1 cellular context compared by ENCODE assay signal in the genomic region with DNA sequence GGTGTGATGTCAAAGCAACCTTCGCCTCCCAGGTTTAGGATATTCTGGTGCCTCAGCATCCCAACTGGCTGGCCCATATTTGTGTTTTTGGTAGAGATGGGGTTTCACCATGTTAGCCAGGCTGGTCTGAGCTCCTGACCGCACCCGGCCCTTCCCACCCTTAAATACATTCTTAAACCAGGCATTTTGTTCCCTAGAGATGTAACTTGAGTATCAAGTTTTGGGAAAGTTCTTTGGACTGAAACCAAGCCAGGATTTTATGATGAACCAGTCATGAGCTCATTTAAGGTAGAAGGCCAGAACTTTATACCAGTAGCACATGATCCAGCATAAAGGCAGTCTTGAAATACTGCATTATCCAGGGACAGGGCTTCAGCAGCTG.
TF ChIP-seq lines count a peak whose summit lies in the region.

No MANE protein-coding gene starts in this region.

TF ChIP-seq in HEK293, 187 proteins besides CTCF, POLR2A, EP300 and RAD21 (continued from another document):
- TF ChIP-seq TSHZ1 (tag by site-specific recombination; IDR thresholded peaks at IDR 0.05; ENCODE audit: borderline replicate concordance) (no peak), ZNF639 (tag by site-specific recombination; IDR thresholded peaks at IDR 0.05) (peak; percentile 9; the same call in 1 of the 2 replicates), ZBTB8A (tag by site-specific recombination; IDR thresholded peaks at IDR 0.05) (no peak), BCL11A (tag by site-specific recombination; IDR thresholded peaks at IDR 0.05; ENCODE audit: low read depth) (no peak), ZNF777 (tag by site-specific recombination; IDR thresholded peaks at IDR 0.05; ENCODE audit: borderline replicate concordance) (no peak), ZNF366 (tag by site-specific recombination; conservative IDR thresholded peaks at IDR 0.05) (no peak), ZEB2 (tag by site-specific recombination; IDR thresholded peaks at IDR 0.05) (0 out of 2 replicates have a peak, but pooled peaks have one; percentile 57), ZNF155 (tag by site-specific recombination; IDR thresholded peaks at IDR 0.05) (no peak), ZNF501 (tag by site-specific recombination; IDR thresholded peaks at IDR 0.05) (no peak), KLF8 (tag by site-specific recombination; IDR thresholded peaks at IDR 0.05) (peak; percentile 60), ZNF138 (tag by site-specific recombination; IDR thresholded peaks at IDR 0.05; ENCODE audit: borderline replicate concordance) (no peak), KLF1 (tag by site-specific recombination; IDR thresholded peaks at IDR 0.05) (peak; percentile 81), KLF16 (tag by site-specific recombination; IDR thresholded peaks at IDR 0.05) (no peak), INSM2 (tag by site-specific recombination; IDR thresholded peaks at IDR 0.05) (no peak), ZNF596 (tag by site-specific recombination; IDR thresholded peaks at IDR 0.05) (no peak), ZSCAN18 (tag by site-specific recombination; IDR thresholded peaks at IDR 0.05) (no peak), ZNF280D (tag by site-specific recombination; IDR thresholded peaks at IDR 0.05) (no peak), ZBTB21 (tag by site-specific recombination; IDR thresholded peaks at IDR 0.05) (no peak), KLF9 (tag by site-specific recombination; IDR thresholded peaks at IDR 0.05; ENCODE audit: low read depth) (no peak), SETDB1 (IDR thresholded peaks at IDR 0.05; ENCODE audit: insufficient read length, low read length) (no peak), ZNF580 (tag by site-specific recombination; IDR thresholded peaks at IDR 0.05) (no peak), ZNF692 (tag by site-specific recombination; IDR thresholded peaks at IDR 0.05) (no peak), GFI1B (tag by site-specific recombination; IDR thresholded peaks at IDR 0.05) (no peak), ZSCAN16 (tag by site-specific recombination; IDR thresholded peaks at IDR 0.05) (no peak), ZBTB26 (tag by site-specific recombination; optimal IDR thresholded peaks at IDR 0.05) (no peak), ZNF837 (tag by site-specific recombination; IDR thresholded peaks at IDR 0.05) (no peak), ZNF629 (tag by site-specific recombination; IDR thresholded peaks at IDR 0.05) (peak; percentile 25; the same call in 1 of the 2 replicates), ZNF391 (tag by site-specific recombination; IDR thresholded peaks at IDR 0.05; ENCODE audit: borderline replicate concordance, low read depth) (no peak), OSR2 (tag by site-specific recombination; IDR thresholded peaks at IDR 0.05) (peak; percentile 21; the same call in 1 of the 2 replicates), ZNF221 (tag by site-specific recombination; IDR thresholded peaks at IDR 0.05; ENCODE audit: borderline replicate concordance) (no peak), ZNF10 (tag by site-specific recombination; IDR thresholded peaks at IDR 0.05) (no peak), ZNF174 (tag by site-specific recombination; IDR thresholded peaks at IDR 0.05) (no peak), ZNF670 (tag by site-specific recombination; IDR thresholded peaks at IDR 0.05; ENCODE audit: low read depth) (no peak), HOXA7 (CRISPR knock-in tag; IDR thresholded peaks at IDR 0.05; ENCODE audit: borderline replicate concordance) (no peak)
- TF ChIP-seq, protein P1, sequence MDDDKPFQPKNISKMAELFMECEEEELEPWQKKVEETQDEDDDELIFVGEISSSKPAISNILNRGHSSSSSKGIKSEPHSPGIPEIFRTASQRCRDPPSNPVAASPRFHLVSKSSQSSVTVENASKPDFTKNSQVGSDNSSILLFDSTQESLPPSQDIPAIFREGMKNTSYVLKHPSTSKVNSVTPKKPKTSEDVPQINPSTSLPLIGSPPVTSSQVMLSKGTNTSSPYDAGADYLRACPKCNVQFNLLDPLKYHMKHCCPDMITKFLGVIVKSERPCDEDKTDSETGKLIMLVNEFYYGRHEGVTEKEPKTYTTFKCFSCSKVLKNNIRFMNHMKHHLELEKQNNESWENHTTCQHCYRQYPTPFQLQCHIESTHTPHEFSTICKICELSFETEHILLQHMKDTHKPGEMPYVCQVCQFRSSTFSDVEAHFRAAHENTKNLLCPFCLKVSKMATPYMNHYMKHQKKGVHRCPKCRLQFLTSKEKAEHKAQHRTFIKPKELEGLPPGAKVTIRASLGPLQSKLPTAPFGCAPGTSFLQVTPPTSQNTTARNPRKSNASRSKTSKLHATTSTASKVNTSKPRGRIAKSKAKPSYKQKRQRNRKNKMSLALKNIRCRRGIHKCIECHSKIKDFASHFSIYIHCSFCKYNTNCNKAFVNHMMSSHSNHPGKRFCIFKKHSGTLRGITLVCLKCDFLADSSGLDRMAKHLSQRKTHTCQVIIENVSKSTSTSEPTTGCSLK (tag by site-specific recombination; IDR thresholded peaks at IDR 0.05) = no peak
- TF ChIP-seq, protein P2, sequence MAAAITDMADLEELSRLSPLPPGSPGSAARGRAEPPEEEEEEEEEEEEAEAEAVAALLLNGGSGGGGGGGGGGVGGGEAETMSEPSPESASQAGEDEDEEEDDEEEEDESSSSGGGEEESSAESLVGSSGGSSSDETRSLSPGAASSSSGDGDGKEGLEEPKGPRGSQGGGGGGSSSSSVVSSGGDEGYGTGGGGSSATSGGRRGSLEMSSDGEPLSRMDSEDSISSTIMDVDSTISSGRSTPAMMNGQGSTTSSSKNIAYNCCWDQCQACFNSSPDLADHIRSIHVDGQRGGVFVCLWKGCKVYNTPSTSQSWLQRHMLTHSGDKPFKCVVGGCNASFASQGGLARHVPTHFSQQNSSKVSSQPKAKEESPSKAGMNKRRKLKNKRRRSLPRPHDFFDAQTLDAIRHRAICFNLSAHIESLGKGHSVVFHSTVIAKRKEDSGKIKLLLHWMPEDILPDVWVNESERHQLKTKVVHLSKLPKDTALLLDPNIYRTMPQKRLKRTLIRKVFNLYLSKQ (tag by site-specific recombination; IDR thresholded peaks at IDR 0.05; ENCODE audit: borderline replicate concordance) = no peak
TF ChIP-seq in HEK293: peak in this region for 7.
